In genomic region chr7:87580636-87581035, GRCh38 we compare ENCODE assay signal across 17 cellular contexts. TPM values are rescaled to one million over a fixed set of nuclear protein-coding genes. Genes with fewer than 3 reads are reported as not detected.
A peak's percentile ranks its signal among the peaks of the same experiment; 100 is the strongest.
DNase-seq lines count a peak whose midpoint lies in the region; ATAC-seq, FAIRE-seq and TF ChIP-seq lines count a peak whose summit lies in the region.
"Had no signal": no experiment of that assay in that cellular context is flagged by ENCODE, and none has a peak within 500 bp of the region (broad histone marks: within the 10 kb centered on the region; RNA-seq: fewer than 3 reads in every experiment).

No MANE protein-coding gene starts in this region.

- H3K79me2 ChIP-seq in astrocyte (ENCODE audit: insufficient read depth, low read length) (no peaks in the 10 kb centered on the region), neural progenitor cell (ENCODE audit: low read depth) (no peaks in the 10 kb centered on the region)

- no peaks in the 10 kb centered on the region for H3K36me3 ChIP-seq in astrocyte (ENCODE audit: insufficient read depth, low read length)
- H3K36me3 ChIP-seq in neural progenitor cell = no peaks in the 10 kb centered on the region
- H3K36me3 ChIP-seq: BLaER1, HAP-1 had no signal

- H3K9me3 Mint-ChIP-seq in astrocyte (ENCODE audit: unreplicated experiment) (no peaks in the 10 kb centered on the region), neural progenitor cell (no peaks in the 10 kb centered on the region)
- H3K9me3 Mint-ChIP-seq in stimulated activated effector memory CD8-positive, alpha-beta T cell treated with anti-CD3 and anti-CD28 coated beads, Interleukin-12 subunit alpha, Interleukin-12 subunit beta, amount 100 ng/mL, for 72 hours = peaks cover 2% of the 10 kb centered on the region
- H3K9me3 Mint-ChIP-seq in activated T-cell treated with anti-CD3 and anti-CD28 coated beads, Interleukin-2, amount 50 U/mL, for 24 hours = no peaks in the 10 kb centered on the region

- no peaks in the 10 kb centered on the region for H3F3A ChIP-seq in neural progenitor cell (ENCODE audit: low read depth)

- H3K27me3 Mint-ChIP-seq in astrocyte (ENCODE audit: low read depth, unreplicated experiment) (no peaks in the 10 kb centered on the region), neural progenitor cell (ENCODE audit: insufficient read depth, low read depth) (no peaks in the 10 kb centered on the region)
- H3K27me3 Mint-ChIP-seq in activated T-cell treated with anti-CD3 and anti-CD28 coated beads, Interleukin-2, amount 50 U/mL, for 24 hours = no peaks in the 10 kb centered on the region
- H3K27me3 Mint-ChIP-seq: CD4-positive, alpha-beta memory T cell had no signal

- peak; percentile 38 for DNase-seq in astrocyte (ENCODE audit: low read depth)
- DNase-seq in glomerular visceral epithelial cell (ENCODE audit: extremely low spot score) = peak; percentile 22
- peak; percentile 20 for DNase-seq in neural progenitor cell (ENCODE audit: low spot score)
- no peak for DNase-seq in stimulated activated effector memory CD8-positive, alpha-beta T cell treated with anti-CD3 and anti-CD28 coated beads, Interleukin-12 subunit alpha, Interleukin-12 subunit beta, amount 100 ng/mL, for 72 hours (ENCODE audit: low spot score in 2 of 2)
- DNase-seq in activated T-cell treated with anti-CD3 and anti-CD28 coated beads, Interleukin-2, amount 50 U/mL, for 24 hours = no peak
- no peak for DNase-seq in NCI-H2196 treated with DMSO at 0.1 percent for 48 hours (lab: John Stamatoyannopoulos, UW; ENCODE audit: unreplicated experiment)
- DNase-seq in activated CD4-positive, alpha-beta T cell treated with anti-CD3 and anti-CD28 coated beads for 4 hours = no peak
- DNase-seq: 8988T; CD4-positive, alpha-beta memory T cell; DMS79 treated with DMSO at 0.1 percent for 48 hours; GF-D8 had no signal

- no peak for ATAC-seq in stimulated activated effector memory CD8-positive, alpha-beta T cell treated with anti-CD3 and anti-CD28 coated beads, Interleukin-12 subunit alpha, Interleukin-12 subunit beta, amount 100 ng/mL, for 72 hours
- ATAC-seq: GM12878 had no signal

- no peaks in the 10 kb centered on the region for H3K36me3 Mint-ChIP-seq in astrocyte (ENCODE audit: low read depth, unreplicated experiment)
- no peaks in the 10 kb centered on the region for H3K36me3 Mint-ChIP-seq in neural progenitor cell
- peaks cover 17% of the 10 kb centered on the region for H3K36me3 Mint-ChIP-seq in stimulated activated effector memory CD8-positive, alpha-beta T cell treated with anti-CD3 and anti-CD28 coated beads, Interleukin-12 subunit alpha, Interleukin-12 subunit beta, amount 100 ng/mL, for 72 hours
- H3K36me3 Mint-ChIP-seq in activated T-cell treated with anti-CD3 and anti-CD28 coated beads, Interleukin-2, amount 50 U/mL, for 24 hours (ENCODE audit: low read depth) = peaks cover 41% of the 10 kb centered on the region
- H3K36me3 Mint-ChIP-seq: CD14-positive monocyte had no signal

- TF ChIP-seq CTCF in astrocyte (IDR thresholded peaks at IDR 0.05; ENCODE audit: insufficient read depth, low read depth, low read length) (no peak), neural progenitor cell (IDR thresholded peaks at IDR 0.05) (no peak)

- H3K9ac ChIP-seq in astrocyte (ENCODE audit: low read length) (no peak overlapping the region), neural progenitor cell (no peak overlapping the region)
- H3K9ac ChIP-seq: BLaER1 had no signal

- no peak for FAIRE-seq in astrocyte (lab: Jason Lieb, UNC)
- FAIRE-seq: GM12878 had no signal

- H3K4me1 Mint-ChIP-seq in astrocyte (ENCODE audit: low read depth, unreplicated experiment) = peaks cover 9% of the 10 kb centered on the region
- peaks cover 14% of the 10 kb centered on the region for H3K4me1 Mint-ChIP-seq in neural progenitor cell
- peaks cover 8% of the 10 kb centered on the region for H3K4me1 Mint-ChIP-seq in stimulated activated effector memory CD8-positive, alpha-beta T cell treated with anti-CD3 and anti-CD28 coated beads, Interleukin-12 subunit alpha, Interleukin-12 subunit beta, amount 100 ng/mL, for 72 hours
- peaks cover 3% of the 10 kb centered on the region for H3K4me1 Mint-ChIP-seq in activated T-cell treated with anti-CD3 and anti-CD28 coated beads, Interleukin-2, amount 50 U/mL, for 24 hours (ENCODE audit: low read depth)
- H3K4me1 Mint-ChIP-seq: CD14-positive monocyte had no signal

- H3K27ac Mint-ChIP-seq in astrocyte (ENCODE audit: unreplicated experiment) (no peak overlapping the region), neural progenitor cell (no peak overlapping the region)
- H3K27ac Mint-ChIP-seq in stimulated activated effector memory CD8-positive, alpha-beta T cell treated with anti-CD3 and anti-CD28 coated beads, Interleukin-12 subunit alpha, Interleukin-12 subunit beta, amount 100 ng/mL, for 72 hours = peak overlapping the region; percentile 7
- no peak overlapping the region for H3K27ac Mint-ChIP-seq in activated T-cell treated with anti-CD3 and anti-CD28 coated beads, Interleukin-2, amount 50 U/mL, for 24 hours
- H3K27ac Mint-ChIP-seq: CD14-positive monocyte had no signal

- H3K4me3 ChIP-seq in astrocyte (ENCODE audit: insufficient read depth, low read depth, low read length) (no peak overlapping the region), neural progenitor cell (no peak overlapping the region)
- H3K4me3 ChIP-seq: BLaER1, GM12878, HAP-1 had no signal

- H3K27ac ChIP-seq in astrocyte (ENCODE audit: low read depth, low read length) (no peak overlapping the region), neural progenitor cell (no peak overlapping the region)
- H3K27ac ChIP-seq: BLaER1, HL-60 had no signal

- H3K4me2 ChIP-seq in astrocyte (ENCODE audit: low read length) (no peak overlapping the region), neural progenitor cell (peak overlapping the region; percentile 18)
- H3K4me2 ChIP-seq: BLaER1 had no signal

- H4K20me1 ChIP-seq in astrocyte (ENCODE audit: insufficient read depth, low read length) = no peaks in the 10 kb centered on the region
- no peaks in the 10 kb centered on the region for H4K20me1 ChIP-seq in neural progenitor cell (ENCODE audit: low read depth)
- H4K20me1 ChIP-seq: BLaER1 had no signal

- H2AFZ ChIP-seq in astrocyte (ENCODE audit: low read depth, low read length) (no peak overlapping the region), neural progenitor cell (replicated peaks) (no peak overlapping the region)

- H3K27me3 ChIP-seq in astrocyte (ENCODE audit: insufficient read depth, low read length) = no peaks in the 10 kb centered on the region
- H3K27me3 ChIP-seq in neural progenitor cell = no peaks in the 10 kb centered on the region
- H3K27me3 ChIP-seq: BLaER1 had no signal

- H3K9me3 ChIP-seq in astrocyte (ENCODE audit: insufficient read depth, low read depth, low read length) (no peaks in the 10 kb centered on the region), neural progenitor cell (ENCODE audit: low read depth) (no peaks in the 10 kb centered on the region)
- H3K9me3 ChIP-seq: BLaER1, HAP-1 had no signal

- H3K4me3 Mint-ChIP-seq in astrocyte (ENCODE audit: unreplicated experiment) = no peak overlapping the region
- H3K4me3 Mint-ChIP-seq in neural progenitor cell = no peak overlapping the region
- no peak overlapping the region for H3K4me3 Mint-ChIP-seq in stimulated activated effector memory CD8-positive, alpha-beta T cell treated with anti-CD3 and anti-CD28 coated beads, Interleukin-12 subunit alpha, Interleukin-12 subunit beta, amount 100 ng/mL, for 72 hours
- no peak overlapping the region for H3K4me3 Mint-ChIP-seq in activated T-cell treated with anti-CD3 and anti-CD28 coated beads, Interleukin-2, amount 50 U/mL, for 24 hours
- H3K4me3 Mint-ChIP-seq: CD14-positive monocyte; CD4-positive, alpha-beta memory T cell had no signal

- H3K4me1 ChIP-seq in astrocyte (ENCODE audit: insufficient read depth, low read length) (peaks cover 2% of the 10 kb centered on the region), neural progenitor cell (peaks cover 13% of the 10 kb centered on the region)
- H3K4me1 ChIP-seq: BLaER1, HAP-1 had no signal

RNA-seq across cellular contexts. Expression of gene ABCB1, which starts 20.0 kb away (rescaled TPM):
- 0.79 and 1.8 TPM in 2 replicates for total RNA-seq in astrocyte
- not detected in 2 replicates for total RNA-seq in neural progenitor cell (ENCODE audit: low replicate concordance)
- total RNA-seq: A673 had no signal

RNA-seq across cellular contexts. Expression of gene RUNDC3B, which starts 47.6 kb away (rescaled TPM):
- total RNA-seq in astrocyte = 0.34 and 0.79 TPM in 2 replicates
- total RNA-seq in neural progenitor cell (ENCODE audit: low replicate concordance) = 0.12 and 1.2 TPM in 2 replicates

Comparison
In these comparisons a context has a peak if more than half of its experiments do, and no peak if none do; other contexts are left out.
1. DNase-seq: peak in astrocyte (single experiment), glomerular visceral epithelial cell (single experiment) and neural progenitor cell (single experiment); none in stimulated activated effector memory CD8-positive, alpha-beta T cell treated with anti-CD3 and anti-CD28 coated beads, Interleukin-12 subunit alpha, Interleukin-12 subunit beta, amount 100 ng/mL, for 72 hours (0 of 2), activated T-cell treated with anti-CD3 and anti-CD28 coated beads, Interleukin-2, amount 50 U/mL, for 24 hours (single experiment), NCI-H2196 treated with DMSO at 0.1 percent for 48 hours (single experiment) and activated CD4-positive, alpha-beta T cell treated with anti-CD3 and anti-CD28 coated beads for 4 hours (0 of 2).